In the genomic region with DNA sequence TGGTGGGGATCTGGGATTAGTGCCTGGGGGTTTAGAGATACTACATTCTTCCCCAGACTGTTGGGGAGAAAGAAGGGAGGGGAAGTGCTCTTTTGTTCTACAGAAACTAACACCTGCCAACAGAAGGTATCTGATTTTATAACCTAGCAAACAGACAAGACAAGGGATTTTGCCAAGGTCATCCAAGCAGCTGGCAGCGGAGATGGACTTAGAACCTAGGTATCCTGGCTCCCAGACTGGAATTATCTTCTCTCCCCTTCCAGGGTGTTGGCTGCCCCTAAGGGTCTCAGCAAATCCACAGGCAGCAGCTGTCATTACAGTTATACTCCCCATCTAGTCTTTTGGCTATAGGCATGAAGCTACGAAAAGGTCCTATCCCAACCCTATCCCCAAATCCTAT, we compare ENCODE assay signal across 12 cellular contexts. TPM values are rescaled to one million over a fixed set of nuclear protein-coding genes. Genes with fewer than 3 reads are reported as not detected.
DNase-seq lines count a peak whose midpoint lies in the region; ATAC-seq and TF ChIP-seq lines count a peak whose summit lies in the region.
"Had no signal": no experiment of that assay in that cellular context is flagged by ENCODE, and none has a peak within 500 bp of the region (broad histone marks: within the 10 kb centered on the region; RNA-seq: fewer than 3 reads in every experiment).

No MANE protein-coding gene starts in this region.

- TF ChIP-seq CTCF in adrenal gland (IDR thresholded peaks at IDR 0.05) (no peak), lower lobe of right lung (IDR thresholded peaks at IDR 0.05) (no peak), tibial nerve (IDR thresholded peaks at IDR 0.05) (no peak)

- H3K36me3 ChIP-seq in adrenal gland (replicated peaks in 1 of 2), result peaks cover 0 to 9% of the 10 kb centered on the region in 2 donors
- H3K36me3 ChIP-seq in lower lobe of right lung, result peaks cover 40% of the 10 kb centered on the region
- H3K36me3 ChIP-seq in tibial nerve, result peaks cover 0 to 9% (median 0%) of the 10 kb centered on the region in 3 donors

- TF ChIP-seq POLR2A in adrenal gland (IDR thresholded peaks at IDR 0.05), result no peak
- no peak for TF ChIP-seq POLR2A in tibial nerve (IDR thresholded peaks at IDR 0.05)

- no peak for TF ChIP-seq EP300 in tibial nerve (IDR thresholded peaks at IDR 0.05)

- 64 to 77% (median 74%) methylated on average over 2 of the region's 2 CpGs for WGBS in adrenal gland, 4 donors
- 96 to 98% methylated on average over 2 of the region's 2 CpGs for WGBS in tibial nerve, 2 donors

- H3K4me1 ChIP-seq in adrenal gland (replicated peaks in 1 of 2) (peaks cover 89 to 92% of the 10 kb centered on the region in 2 donors), lower lobe of right lung (peaks cover 84% of the 10 kb centered on the region), tibial nerve (peaks cover 0 to 98% (median 87%) of the 10 kb centered on the region in 4 donors)

- H3K4me3 ChIP-seq in adrenal gland (no peak overlapping the region), lower lobe of right lung (no peak overlapping the region), tibial nerve (no peak overlapping the region)

- DNase-seq in NCI-H146 (lab: John Stamatoyannopoulos, UW) (peak; percentile 76), adrenal gland (no peak), lower lobe of right lung (no peak), tibial nerve (ENCODE audit: low spot score in 2 of 2) (no peak), OCI-M2 (lab: John Stamatoyannopoulos, UW; ENCODE audit: unreplicated experiment) (no peak), hypothalamus (lab: John Stamatoyannopoulos, UW) (no peak)
- DNase-seq in effector CD8-positive, alpha-beta T cell (lab: John Stamatoyannopoulos, UW), result no peak
- DNase-seq: activated T-cell treated with anti-CD3 and anti-CD28 coated beads for 4 hours, amniotic stem cell, HCEC 1CT, KG1, SHP77 had no signal

- intact Hi-C loops in adrenal gland (cut with DNase I) (no loop called here), lower lobe of right lung (cut with DNase I) (no loop called here)

- H3K9me3 ChIP-seq in adrenal gland (replicated peaks in 1 of 3) (no peaks in the 10 kb centered on the region), lower lobe of right lung (no peaks in the 10 kb centered on the region), tibial nerve (no peaks in the 10 kb centered on the region)

- H3K27me3 ChIP-seq in adrenal gland, result no peaks in the 10 kb centered on the region
- H3K27me3 ChIP-seq in lower lobe of right lung (ENCODE audit: low read depth), result no peaks in the 10 kb centered on the region
- no peaks in the 10 kb centered on the region for H3K27me3 ChIP-seq in tibial nerve

- ATAC-seq in lower lobe of right lung, result no peak

- peak overlapping the region; percentile 87 to 98 (median 94) for H3K27ac ChIP-seq in adrenal gland
- H3K27ac ChIP-seq in lower lobe of right lung, result peak overlapping the region; percentile 79
- peak overlapping the region; percentile 1 to 98 (median 90) for H3K27ac ChIP-seq in tibial nerve

RNA-seq across cellular contexts. Expression of gene SDC4, which starts 8.4 kb away (rescaled TPM):
- 100 to 1,000 TPM in 2 of 8 donors, 10 to 100 TPM in 6; 66.9 to 128 (median 84.7) TPM for total RNA-seq in adrenal gland
- 10 to 100 TPM; 48.7 to 64.9 (median 55.3) TPM for polyA plus RNA-seq in adrenal gland
- 259 TPM for total RNA-seq in lower lobe of right lung
- 10 to 100 TPM; 41.2 to 72.5 (median 63.4) TPM for total RNA-seq in tibial nerve

RNA-seq across cellular contexts. Expression of gene SYS1, which starts 23.2 kb away (rescaled TPM):
- total RNA-seq in adrenal gland (10 to 100 TPM; 25.6 to 83.2 (median 38.4) TPM), lower lobe of right lung (69.3 TPM), tibial nerve (10 to 100 TPM; 19.2 to 35.6 (median 25.2) TPM)
- polyA plus RNA-seq in adrenal gland, result 10 to 100 TPM; 16.0 to 25.7 (median 17.7) TPM

RNA-seq across cellular contexts. Expression of gene MATN4, which starts 31.7 kb away (rescaled TPM):
- total RNA-seq in adrenal gland (under 1 TPM in 1 of 8 donors, not detected in 7; 0.15 TPM), lower lobe of right lung (not detected), tibial nerve (not detected)
- under 1 TPM in 2 of 3 donors, not detected in 1; 0.16 to 0.37 TPM for polyA plus RNA-seq in adrenal gland

RNA-seq across cellular contexts. Expression of gene RBPJL, which starts 33.2 kb away (rescaled TPM):
- total RNA-seq in adrenal gland (not detected), lower lobe of right lung (not detected), tibial nerve (under 1 TPM in 1 of 4 donors, not detected in 3; 0.44 TPM)
- polyA plus RNA-seq in adrenal gland, result under 1 TPM in 1 of 3 donors, not detected in 2; 0.03 TPM

RNA-seq across cellular contexts. Expression of gene TP53TG5, which starts 38.3 kb away (rescaled TPM):
- total RNA-seq in adrenal gland, result under 1 TPM in 3 of 8 donors, not detected in 5; 0.24 to 0.78 (median 0.65) TPM
- under 1 TPM in 1 of 3 donors, not detected in 2; 0.33 TPM for polyA plus RNA-seq in adrenal gland
- total RNA-seq in lower lobe of right lung, result not detected
- total RNA-seq in tibial nerve, result not detected
